In the genomic region with DNA sequence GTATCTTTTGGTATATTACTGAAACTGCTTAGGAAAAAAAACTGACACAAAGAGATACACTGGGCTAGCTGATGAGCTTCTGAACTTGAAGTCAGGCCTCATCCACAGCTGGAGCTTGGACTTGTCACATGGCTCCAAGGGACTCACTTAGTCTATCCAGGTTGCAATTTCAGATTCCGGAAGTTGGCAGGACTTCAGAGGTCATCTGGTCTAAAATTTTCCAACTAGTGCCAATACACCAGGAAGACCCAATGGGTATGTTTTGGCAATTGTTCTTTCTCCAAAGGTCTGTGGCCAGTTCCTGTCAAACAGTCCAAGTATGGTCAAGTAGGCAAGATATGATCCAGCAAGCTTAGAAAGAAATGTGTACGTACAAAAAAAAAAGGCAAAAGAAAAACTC, we compare ENCODE assay signal across 15 cellular contexts. TPM values are rescaled to one million over a fixed set of nuclear protein-coding genes. Genes with fewer than 3 reads are reported as not detected.
DNase-seq lines count a peak whose midpoint lies in the region; ATAC-seq and TF ChIP-seq lines count a peak whose summit lies in the region.
"Had no signal": no experiment of that assay in that cellular context is flagged by ENCODE, and none has a peak within 500 bp of the region (broad histone marks: within the 10 kb centered on the region; RNA-seq: fewer than 3 reads in every experiment).

No MANE protein-coding gene starts in this region.

- no peak for TF ChIP-seq CTCF in brain (conservative IDR thresholded peaks at IDR 0.05)
- no peak for TF ChIP-seq CTCF in right atrium auricular region (IDR thresholded peaks at IDR 0.05)

- H3K27me3 ChIP-seq in right atrium auricular region, result no peaks in the 10 kb centered on the region
- H3K27me3 ChIP-seq in subcutaneous abdominal adipose tissue (ENCODE audit: control insufficient read depth in 5 of 5, insufficient read depth in 4 of 5, low read length in 5 of 5), result no peaks in the 10 kb centered on the region

- H3K27me3 Mint-ChIP-seq in brain, result no peaks in the 10 kb centered on the region
- H3K27me3 Mint-ChIP-seq: CD4-positive, alpha-beta memory T cell; stimulated activated naive B cell treated with anti-CD40 and anti-IgM and Interleukin-4, amounts not matched to agents 10 μg/mL and 1 μg/mL and 100 μg/mL, for 72 hours had no signal

- H3K4me1 Mint-ChIP-seq in brain, result peaks cover 33% of the 10 kb centered on the region

- H3K9me3 Mint-ChIP-seq in brain, result peaks cover 1 to 4% (median 4%) of the 10 kb centered on the region in 5 experiments
- H3K9me3 Mint-ChIP-seq: stimulated activated naive B cell treated with anti-CD40 and anti-IgM and Interleukin-4, amounts not matched to agents 10 μg/mL and 1 μg/mL and 100 μg/mL, for 72 hours had no signal

- peak overlapping the region in 4 of 5 experiments; percentile 7 to 93 (median 58) for H3K27ac Mint-ChIP-seq in brain
- H3K27ac Mint-ChIP-seq: stimulated activated naive B cell treated with anti-CD40 and anti-IgM and Interleukin-4, amounts not matched to agents 10 μg/mL and 1 μg/mL and 100 μg/mL, for 72 hours had no signal

- H3K9me3 ChIP-seq in right atrium auricular region (no peaks in the 10 kb centered on the region), subcutaneous abdominal adipose tissue (ENCODE audit: control insufficient read depth in 5 of 5, low read length in 5 of 5) (no peaks in the 10 kb centered on the region)

- no peaks in the 10 kb centered on the region for H3K36me3 ChIP-seq in right atrium auricular region
- peaks cover 0 to 4% (median 0%) of the 10 kb centered on the region in 5 donors for H3K36me3 ChIP-seq in subcutaneous abdominal adipose tissue (ENCODE audit: control insufficient read depth in 5 of 5, insufficient read depth in 5 of 5, low read length in 5 of 5)

- no peak overlapping the region for H3K4me3 Mint-ChIP-seq in brain
- H3K4me3 Mint-ChIP-seq: CD4-positive, alpha-beta memory T cell; stimulated activated naive B cell treated with anti-CD40 and anti-IgM and Interleukin-4, amounts not matched to agents 10 μg/mL and 1 μg/mL and 100 μg/mL, for 72 hours had no signal

- ATAC-seq in GM19035 (IDR thresholded peaks at IDR 0.05; ENCODE audit: unreplicated experiment) (no peak), HG03439 (IDR thresholded peaks at IDR 0.05; ENCODE audit: unreplicated experiment) (no peak)
- ATAC-seq: esophagus mucosa; stimulated activated naive B cell treated with anti-CD40 and anti-IgM and Interleukin-4, amounts not matched to agents 10 μg/mL and 1 μg/mL and 100 μg/mL, for 72 hours had no signal

- DNase-seq in M059J (ENCODE audit: low read depth), result peak; percentile 18
- no peak for DNase-seq in right atrium auricular region (ENCODE audit: low spot score)
- no peak for DNase-seq in NCI-H2227 treated with DMSO at 0.1 percent for 48 hours (lab: John Stamatoyannopoulos, UW)
- no peak for DNase-seq in NCI-H1105 (lab: John Stamatoyannopoulos, UW)
- DNase-seq: activated naive CD4-positive, alpha-beta T cell; CD4-positive, alpha-beta memory T cell; NCI-H1694; SHP77 treated with DMSO at 0.1 percent for 48 hours; stimulated activated CD4-positive, alpha-beta T cell treated with anti-CD3 and anti-CD28 coated beads, Interleukin-4, amount 100 ng/mL, for 1 hour; stimulated activated naive B cell treated with anti-CD40 and anti-IgM and Interleukin-4, amounts not matched to agents 10 μg/mL and 1 μg/mL and 100 μg/mL, for 72 hours had no signal

- H3K4me1 ChIP-seq in right atrium auricular region, result peaks cover 0 to 38% of the 10 kb centered on the region in 2 donors
- peaks cover 2 to 44% (median 28%) of the 10 kb centered on the region in 5 donors for H3K4me1 ChIP-seq in subcutaneous abdominal adipose tissue (ENCODE audit: control insufficient read depth in 5 of 5, insufficient read depth in 5 of 5, low read length in 5 of 5)

- peaks cover 27% of the 10 kb centered on the region for H3K36me3 Mint-ChIP-seq in brain

- no peak overlapping the region for H3K9ac ChIP-seq in subcutaneous abdominal adipose tissue (ENCODE audit: low read length in 5 of 5)

- H3K27ac ChIP-seq in right atrium auricular region, result peak overlapping the region; percentile 19 to 36
- H3K27ac ChIP-seq in subcutaneous abdominal adipose tissue (ENCODE audit: low read depth, low read length), result peak overlapping the region; percentile 90

- H3K4me3 ChIP-seq in right atrium auricular region, result no peak overlapping the region
- no peak overlapping the region for H3K4me3 ChIP-seq in subcutaneous abdominal adipose tissue (ENCODE audit: low read depth in 1 of 5, low read length in 5 of 5)

RNA-seq across cellular contexts. Expression of gene MRPS27, which starts 36.7 kb away (rescaled TPM):
- 75.0 and 82.0 TPM in 2 replicates for total RNA-seq in M059J (2014; rRNA removed; shearing (Covaris generic))
- polyA plus RNA-seq in brain (ENCODE audit: insufficient read depth, low read depth, low replicate concordance), result 33.5 TPM
- total RNA-seq in right atrium auricular region, result 10 to 100 TPM; 40.1 to 59.0 TPM

RNA-seq across cellular contexts. Expression of gene PTCD2, which starts 36.8 kb away (rescaled TPM):
- 6.7 and 12.6 TPM in 2 replicates for total RNA-seq in M059J (2014; rRNA removed; shearing (Covaris generic))
- polyA plus RNA-seq in brain (ENCODE audit: insufficient read depth, low read depth, low replicate concordance), result 2.1 TPM
- total RNA-seq in right atrium auricular region, result 1 to 10 TPM; 5.1 to 9.2 TPM
